In genomic region chr1:157142245-157142644, GRCh38 we compare ENCODE assay signal across 34 cellular contexts. TPM values are rescaled to one million over a fixed set of nuclear protein-coding genes. Genes with fewer than 3 reads are reported as not detected.
"Had no signal": no experiment of that assay in that cellular context is flagged by ENCODE, and none has a peak within 500 bp of the region (broad histone marks: within the 10 kb centered on the region; RNA-seq: fewer than 3 reads in every experiment).

No MANE protein-coding gene starts in this region.

- H3K4me3 Mint-ChIP-seq: WTC11 had no signal

- H3K36me3 ChIP-seq: esophagus muscularis mucosa, gastrocnemius medialis, tibial artery had no signal

- H3K9me3 ChIP-seq: esophagus muscularis mucosa, gastrocnemius medialis, tibial artery had no signal

- H3K27ac Mint-ChIP-seq: WTC11 had no signal

- H3K36me3 Mint-ChIP-seq: brain, naive B cell, WTC11 had no signal

- H3K4me3 ChIP-seq: esophagus muscularis mucosa, gastrocnemius medialis, tibial artery had no signal

- H3K27ac ChIP-seq: esophagus muscularis mucosa, gastrocnemius medialis, tibial artery had no signal

- DNase-seq: activated CD4-positive, alpha-beta T cell treated with anti-CD3 and anti-CD28 coated beads, Interleukin-2, amount 50 U/mL, for 4 hours; activated CD8-positive, alpha-beta memory T cell treated with anti-CD3 and anti-CD28 coated beads for 24 hours; activated CD8-positive, alpha-beta memory T cell treated with anti-CD3 and anti-CD28 coated beads, Interleukin-2, amount 50 U/mL, for 4 hours; activated gamma-delta T cell; activated naive CD4-positive, alpha-beta T cell treated with anti-CD3 and anti-CD28 coated beads, Interleukin-2, amount 50 U/mL, for 16 hours; activated T-cell treated with anti-CD3 and anti-CD28 coated beads, Interleukin-2, amount 50 U/mL, for 48 hours; aorta; dermis blood vessel endothelial cell; effector memory CD4-positive, alpha-beta T cell; gastrocnemius medialis; head of caudate nucleus; islet precursor cell; left colon; naive B cell; stimulated activated CD4-positive, alpha-beta T cell treated with anti-CD3 and anti-CD28 coated beads, Interleukin-2, amount 100 ng/mL, for 48 hours; stimulated activated CD8-positive, alpha-beta memory T cell treated with anti-CD3 and anti-CD28 coated beads, Interleukin-4, amount 100 ng/mL, for 48 hours; stimulated activated naive CD4-positive, alpha-beta T cell treated with Interleukin-2 at 50 U/mL for 16 hours; substantia nigra; T1000; tibial artery had no signal

- H3K27me3 ChIP-seq: esophagus muscularis mucosa, gastrocnemius medialis, tibial artery had no signal

- ATAC-seq: gastrocnemius medialis, left colon, sciatic nerve, WTC11 had no signal

- H3K9me3 Mint-ChIP-seq: brain, naive B cell, neural crest cell, WTC11 had no signal

RNA-seq across cellular contexts. Expression of gene ETV3L, which starts 42.6 kb away (rescaled TPM):
- total RNA-seq: aorta; cardiac septum; dermis blood vessel endothelial cell; esophagus muscularis mucosa; gastrocnemius medialis; left colon; lower leg skin; mesenteric fat pad; mucosa of gallbladder; omental fat pad; posterior vena cava; renal cortical epithelial cell; sciatic nerve; T-helper 1 cell treated with Interleukin-12 subunit alpha and Interleukin-12 subunit beta and Interleukin-4 antibody, amounts not matched to agents 30 ng/mL and 1 ng/mL, for 36 hours had no signal
- polyA plus RNA-seq: adipose tissue, aorta had no signal
